Comparison of ENCODE assay signal across 24 cellular contexts in the genomic region with DNA sequence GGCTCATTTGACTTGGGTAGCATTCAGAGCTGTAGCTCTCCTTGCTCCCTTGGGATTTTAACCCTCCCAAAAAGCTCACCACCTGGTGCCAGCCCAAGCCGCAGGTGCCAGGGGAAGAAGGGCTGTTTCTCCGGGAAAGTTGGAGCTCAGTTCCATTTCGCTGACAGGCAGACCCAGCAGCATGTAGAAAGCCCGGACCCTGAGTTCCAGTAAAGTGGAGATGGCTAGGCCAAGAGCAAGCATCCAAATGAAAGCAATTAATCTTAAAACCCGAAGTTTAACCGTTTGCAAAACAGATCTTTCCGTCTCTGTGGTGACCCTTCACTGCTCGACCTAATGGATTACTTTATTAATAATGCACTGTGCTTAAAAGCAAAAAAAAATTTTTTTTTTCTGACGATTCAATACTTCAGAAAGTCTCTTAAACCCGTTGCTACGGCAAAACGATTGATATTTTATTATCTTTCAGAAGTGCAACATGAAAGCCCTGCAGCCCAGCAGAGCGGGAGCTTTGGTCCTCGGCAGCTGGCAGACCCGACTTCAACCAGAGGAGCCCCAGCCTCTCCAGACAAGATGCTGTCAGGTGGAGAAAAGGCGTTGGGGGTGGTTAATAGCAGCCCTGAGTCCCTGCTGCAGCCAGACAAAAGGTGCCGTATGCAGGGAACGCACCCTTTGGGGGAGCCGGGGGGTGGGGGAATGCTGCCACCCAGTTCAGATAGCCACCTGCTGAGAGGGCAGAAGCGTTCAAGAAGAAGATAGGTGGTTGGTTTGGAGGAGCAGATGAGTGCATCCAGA. TPM values are rescaled to one million over a fixed set of nuclear protein-coding genes. Genes with fewer than 3 reads are reported as not detected.
A peak's percentile ranks its signal among the peaks of the same experiment; 100 is the strongest.
DNase-seq lines count a peak whose midpoint lies in the region; ATAC-seq and TF ChIP-seq lines count a peak whose summit lies in the region.
"Had no signal": no experiment of that assay in that cellular context is flagged by ENCODE, and none has a peak within 500 bp of the region (broad histone marks: within the 10 kb centered on the region; RNA-seq: fewer than 3 reads in every experiment).

No MANE protein-coding gene starts in this region.

- H3K27ac ChIP-seq in heart left ventricle (no peak overlapping the region), Peyer's patch (no peak overlapping the region), mesendoderm (ENCODE audit: low read depth, low read length) (no peak overlapping the region)
- H3K27ac ChIP-seq: C4-2B, hepatocyte had no signal

- H3K79me1 ChIP-seq in mesendoderm (ENCODE audit: low read length) = no peaks in the 10 kb centered on the region

- peaks cover 19% of the 10 kb centered on the region for H3K4me1 Mint-ChIP-seq in nephron

- intact Hi-C loops in cardiac septum (cut with DNase I) = no loop called here
- intact Hi-C loops in heart left ventricle (cut with DNase I) = loop anchor here in 6 of 10 donors (5.0 kb wide), 1 partner anchor 33 kb away; no protein-coding TSS in a partner anchor

- peak; percentile 46 for DNase-seq in cardiac septum (ENCODE audit: low spot score)
- no peak for DNase-seq in heart left ventricle
- peak in 2 of 3 donors; percentile 24 to 26 for DNase-seq in Peyer's patch
- DNase-seq in stimulated activated CD4-positive, alpha-beta T cell treated with anti-CD3 and anti-CD28 coated beads, Interleukin-4, amount 100 ng/mL, for 24 hours = no peak
- no peak for DNase-seq in mesendoderm
- DNase-seq: ACHN; activated CD4-positive, alpha-beta T cell treated with anti-CD3 and anti-CD28 coated beads for 1 hour; effector CD4-positive, alpha-beta T cell; EL; erythroblast; foreskin fibroblast; OCI-M1; SIG-M5; stimulated activated CD4-positive, alpha-beta T cell treated with anti-CD3 and anti-CD28 coated beads, Interleukin-2, amount 100 ng/mL, for 48 hours; stimulated activated naive CD4-positive, alpha-beta T cell; trophoblast cell had no signal

- no peak overlapping the region for H2BK15ac ChIP-seq in mesendoderm (replicated peaks; ENCODE audit: low read depth)

- H3K36me3 Mint-ChIP-seq in nephron (ENCODE audit: low read depth) = no peaks in the 10 kb centered on the region
- H3K36me3 Mint-ChIP-seq: activated naive CD8-positive, alpha-beta T cell had no signal

- H4K5ac ChIP-seq in mesendoderm (ENCODE audit: low read length) = no peak overlapping the region

- H3K27me3 Mint-ChIP-seq in nephron (ENCODE audit: low read depth) = peaks cover 83% of the 10 kb centered on the region

- H3K36me3 ChIP-seq in heart left ventricle (no peaks in the 10 kb centered on the region), Peyer's patch (no peaks in the 10 kb centered on the region), mesendoderm (ENCODE audit: control insufficient read depth, insufficient read depth, low read length) (no peaks in the 10 kb centered on the region)

- H3K9me3 ChIP-seq in heart left ventricle (no peaks in the 10 kb centered on the region), Peyer's patch (no peaks in the 10 kb centered on the region)

- peak overlapping the region in 2 of 3 experiments; percentile 6 to 38 for H3K4me3 Mint-ChIP-seq in nephron
- H3K4me3 Mint-ChIP-seq: activated naive CD8-positive, alpha-beta T cell had no signal

- no peak overlapping the region for H3K4me3 ChIP-seq in heart left ventricle
- H3K4me3 ChIP-seq in Peyer's patch = no peak overlapping the region
- H3K4me3 ChIP-seq in mesendoderm (ENCODE audit: low read length) = no peak overlapping the region
- H3K4me3 ChIP-seq: hepatocyte, smooth muscle cell had no signal

- no peak overlapping the region for H2BK5ac ChIP-seq in mesendoderm (ENCODE audit: low read length)

- H3K4me1 ChIP-seq in heart left ventricle = peaks cover 0 to 33% (median 17%) of the 10 kb centered on the region in 12 donors
- H3K4me1 ChIP-seq in Peyer's patch = peaks cover 0 to 19% (median 2%) of the 10 kb centered on the region in 4 donors
- H3K4me1 ChIP-seq in mesendoderm (ENCODE audit: control insufficient read depth, low read depth, low read length) = peaks cover 2% of the 10 kb centered on the region

- ATAC-seq in heart left ventricle (no peak), GM21619 (IDR thresholded peaks at IDR 0.05; ENCODE audit: unreplicated experiment) (no peak), HG02763 (IDR thresholded peaks at IDR 0.05; ENCODE audit: unreplicated experiment) (no peak)

- no peak overlapping the region for H3K9ac ChIP-seq in mesendoderm (ENCODE audit: low read length)

- H2AK5ac ChIP-seq in mesendoderm (ENCODE audit: low read length) = no peak overlapping the region

- H3K18ac ChIP-seq in mesendoderm (ENCODE audit: low read length) = no peak overlapping the region

- H3K56ac ChIP-seq in mesendoderm (ENCODE audit: low read length) = no peak overlapping the region

- H3K4ac ChIP-seq in mesendoderm (ENCODE audit: low read depth, low read length) = no peak overlapping the region

- TF ChIP-seq POLR2A in heart left ventricle (IDR thresholded peaks at IDR 0.05) (no peak), Peyer's patch (IDR thresholded peaks at IDR 0.05) (no peak)

- H3K27me3 ChIP-seq in heart left ventricle (peaks cover 0 to 49% (median 15%) of the 10 kb centered on the region in 9 donors), Peyer's patch (peaks cover 0 to 6% of the 10 kb centered on the region in 2 donors), mesendoderm (ENCODE audit: insufficient read depth, low read length, poor library complexity) (peaks cover 9% of the 10 kb centered on the region)

- no peak overlapping the region for H3K27ac Mint-ChIP-seq in nephron
- H3K27ac Mint-ChIP-seq: activated naive CD8-positive, alpha-beta T cell had no signal

- no peaks in the 10 kb centered on the region for H3K9me3 Mint-ChIP-seq in nephron

- no peak overlapping the region for H4K8ac ChIP-seq in mesendoderm (ENCODE audit: low read depth, low read length)

- no peak overlapping the region for H2BK120ac ChIP-seq in mesendoderm (ENCODE audit: low read depth, low read length)

- no peak overlapping the region for H3K4me2 ChIP-seq in mesendoderm (ENCODE audit: low read length)
- H3K4me2 ChIP-seq: hepatocyte had no signal

- WGBS in heart left ventricle, 4 donors = 89 to 92% (median 90%) methylated on average over 20 of the region's 20 CpGs
- no CpG with 5 or more reads among the region's 20 CpGs for WGBS in mesendoderm (ENCODE audit: extremely low coverage, insufficient coverage, low lambda C conversion rate)

- no peaks in the 10 kb centered on the region for H3K79me2 ChIP-seq in mesendoderm (ENCODE audit: control insufficient read depth, insufficient read depth, low read length)
- H3K79me2 ChIP-seq: hepatocyte had no signal

- TF ChIP-seq CTCF in heart left ventricle (IDR thresholded peaks at IDR 0.05) (no peak), Peyer's patch (IDR thresholded peaks at IDR 0.05) (no peak), nephron (IDR thresholded peaks at IDR 0.05; ENCODE audit: unreplicated experiment in 3 of 3) (no peak)

- H3K23ac ChIP-seq in mesendoderm (ENCODE audit: low read length) = no peak overlapping the region

RNA-seq across cellular contexts. Expression of a gene that starts 3.3 kb away (rescaled TPM):
- 0.46 TPM for total RNA-seq in cardiac septum
- total RNA-seq in heart left ventricle = 1 to 10 TPM in 6 of 9 donors, under 1 TPM in 2, not detected in 1; 0.75 to 4.1 (median 2.4) TPM
- 1 to 10 TPM in 1 of 2 donors, under 1 TPM in 1; 0.42 to 2.2 TPM for polyA plus RNA-seq in heart left ventricle
- not detected for total RNA-seq in Peyer's patch
- 0.65 TPM for polyA plus RNA-seq in mesendoderm (2013, experiment 1 of 2)
- polyA plus RNA-seq in mesendoderm (2013, experiment 2 of 2) = 0.59 TPM
- total RNA-seq: H1, hepatocyte had no signal

Comparison
In these comparisons a context has a peak if more than half of its experiments do, and no peak if none do; other contexts are left out.
1. DNase-seq: peak in cardiac septum (single experiment) and Peyer's patch (2 of 3); none in heart left ventricle (0 of 5), stimulated activated CD4-positive, alpha-beta T cell treated with anti-CD3 and anti-CD28 coated beads, Interleukin-4, amount 100 ng/mL, for 24 hours (single experiment) and mesendoderm (single experiment).